ENCODE assay signal across 12 cellular contexts in the genomic region with DNA sequence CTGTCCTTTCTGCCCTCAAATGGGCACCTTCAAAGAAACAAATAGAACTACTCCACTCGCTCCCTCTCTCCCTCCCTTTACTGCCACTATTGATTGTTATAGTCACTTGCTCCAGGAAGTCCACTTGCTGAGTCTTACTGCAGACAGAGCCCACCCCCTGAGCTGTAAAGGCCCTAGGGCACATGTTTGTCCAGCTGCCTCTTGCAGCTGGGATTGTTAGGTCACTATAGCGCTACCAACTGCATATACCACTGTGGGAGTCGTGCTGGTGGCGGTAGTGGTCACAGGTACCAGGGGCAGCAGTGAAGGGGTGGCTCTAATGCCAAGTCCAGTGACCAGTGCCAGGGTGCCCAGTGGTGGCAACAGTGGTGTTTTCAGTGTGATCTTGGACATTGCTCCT. TPM values are rescaled to one million over a fixed set of nuclear protein-coding genes. Genes with fewer than 3 reads are reported as not detected.
DNase-seq lines count a peak whose midpoint lies in the region; ATAC-seq and TF ChIP-seq lines count a peak whose summit lies in the region.
"Had no signal": no experiment of that assay in that cellular context is flagged by ENCODE, and none has a peak within 500 bp of the region (broad histone marks: within the 10 kb centered on the region; RNA-seq: fewer than 3 reads in every experiment).

No MANE protein-coding gene starts in this region.

- H3K56ac ChIP-seq in IMR-90 (ENCODE audit: extremely low read depth, insufficient read depth, low read length) = no peak overlapping the region

- H2AK5ac ChIP-seq in IMR-90 (ENCODE audit: low read depth, low read length) = 0 out of 2 replicates have a peak overlapping the region, but pooled peaks have one; percentile 9

- WGBS in IMR-90 (ENCODE audit: extremely low coverage in 2 of 2, insufficient read length in 1 of 2), 2 experiments = no CpG with 5 or more reads among the region's 4 CpGs

- peak overlapping the region; percentile 7 to 79 (median 61) for H3K27ac Mint-ChIP-seq in CD4-positive, alpha-beta memory T cell
- peak overlapping the region; percentile 72 for H3K27ac Mint-ChIP-seq in activated B cell treated with CpG ODN at 0.5 μM for 24 hours

- peaks cover 11 to 20% of the 10 kb centered on the region in 2 donors for H3K36me3 Mint-ChIP-seq in CD4-positive, alpha-beta memory T cell
- peaks cover 19% of the 10 kb centered on the region for H3K36me3 Mint-ChIP-seq in activated B cell treated with CpG ODN at 0.5 μM for 24 hours (ENCODE audit: low read depth)

- no peak overlapping the region for H3K9ac ChIP-seq in IMR-90 (ENCODE audit: low read depth, low read length)
- H3K9ac ChIP-seq: SK-N-SH had no signal

- no peak overlapping the region for H3K14ac ChIP-seq in IMR-90 (replicated peaks; ENCODE audit: low read depth, low read length)

- H3K23ac ChIP-seq in IMR-90 (ENCODE audit: low read depth, low read length) = no peak overlapping the region

- no peak overlapping the region for H4K8ac ChIP-seq in IMR-90 (ENCODE audit: low read depth in 2 of 2, low read length in 2 of 2)

- no peak overlapping the region for H3K4me2 ChIP-seq in IMR-90 (ENCODE audit: low read depth, low read length)
- H3K4me2 ChIP-seq: SK-N-SH had no signal

- no peak overlapping the region for H3K4ac ChIP-seq in IMR-90 (ENCODE audit: low read depth, low read length)

- H2AFZ ChIP-seq in IMR-90 (replicated peaks; ENCODE audit: low read length, poor library complexity) = no peak overlapping the region

- H3K9me3 ChIP-seq in CD4-positive, alpha-beta memory T cell (ENCODE audit: control insufficient read depth in 1 of 2, low read length in 2 of 2) = no peaks in the 10 kb centered on the region
- H3K9me3 ChIP-seq in IMR-90 (ENCODE audit: control insufficient read depth, insufficient read depth, low read length) (no peaks in the 10 kb centered on the region), mucosa of descending colon (no peaks in the 10 kb centered on the region)
- H3K9me3 ChIP-seq: ovary, SK-N-SH had no signal

- H2BK5ac ChIP-seq in IMR-90 (ENCODE audit: low read depth, low read length, poor library complexity, severe bottlenecking) = no peak overlapping the region

- TF ChIP-seq POLR2A in IMR-90 (IDR thresholded peaks at IDR 0.05; ENCODE audit: low read depth, low read length) = no peak

- no TSS peak for BruUV-seq in IMR-90 (replicated peaks; lab: Mats Ljungman, UMichigan)

- POLR2A ChIA-PET in CD4-positive, alpha-beta memory T cell (lab: Charles Lee; ENCODE audit: partially characterized antibody) = interaction anchor here (0.8 to 4.7 kb wide), 3 partner anchors 25 to 112 kb away, joined by 3 to 30 read pairs (median 3); partner anchors contain the start of gene CCDC134
- POLR2A ChIA-PET in IMR-90 (lab: Charles Lee; ENCODE audit: unreplicated experiment) (no interaction called here), activated B cell treated with CpG ODN at 0.5 μM for 24 hours (lab: Charles Lee) (interaction anchor here (0.6 to 11.0 kb wide), 5 partner anchors 97 to 876 kb away, joined by 3 to 221 read pairs (median 6); partner anchors contain the start of genes NFAM1 and TNFRSF13C)

- peaks cover 3% of the 10 kb centered on the region for H3K36me3 ChIP-seq in CD4-positive, alpha-beta memory T cell (ENCODE audit: insufficient read depth, low read length)
- H3K36me3 ChIP-seq in IMR-90 (ENCODE audit: control insufficient read depth, insufficient read depth, low read length) (no peaks in the 10 kb centered on the region), mucosa of descending colon (ENCODE audit: low read depth) (peaks cover 5% of the 10 kb centered on the region)
- H3K36me3 ChIP-seq: ovary had no signal

- H3K27me3 ChIP-seq in CD4-positive, alpha-beta memory T cell (ENCODE audit: insufficient read depth, low read length) = no peaks in the 10 kb centered on the region
- H3K27me3 ChIP-seq in IMR-90 (ENCODE audit: control insufficient read depth, insufficient read depth, low read length) = no peaks in the 10 kb centered on the region
- H3K27me3 ChIP-seq: ovary had no signal

- H3K4me1 ChIP-seq in CD4-positive, alpha-beta memory T cell (ENCODE audit: insufficient read depth, low read length) = peaks cover 7% of the 10 kb centered on the region
- H3K4me1 ChIP-seq in IMR-90 (ENCODE audit: control insufficient read depth, insufficient read depth, low read length) = peaks cover 18% of the 10 kb centered on the region
- H3K4me1 ChIP-seq in mucosa of descending colon (ENCODE audit: low read depth) = peaks cover 32% of the 10 kb centered on the region

- intact Hi-C loops in CD4-positive, alpha-beta memory T cell (cut with micrococcal nuclease) = no loop called here
- intact Hi-C loops in IMR-90 (cut with micrococcal nuclease) = no loop called here
- intact Hi-C loops in activated B cell treated with CpG ODN at 0.5 μM for 24 hours (cut with micrococcal nuclease) = no loop called here
- intact Hi-C loops in mucosa of descending colon (cut with DNase I, micrococcal nuclease) = no loop called here

- in situ Hi-C loops in IMR-90 (cut with MboI; ENCODE audit: low sequenced_read_pairs) = no loop called here

- H3K4me3 Mint-ChIP-seq in CD4-positive, alpha-beta memory T cell = peak overlapping the region in 1 of 8 donors; percentile 67
- H3K4me3 Mint-ChIP-seq in activated B cell treated with CpG ODN at 0.5 μM for 24 hours = no peak overlapping the region

- peaks cover 0 to 9% of the 10 kb centered on the region in 2 experiments; a peak in 1 of 4 replicates for H3K79me1 ChIP-seq in IMR-90 (ENCODE audit: low read depth in 1 of 2, low read length in 2 of 2)

- H3K9me1 ChIP-seq in IMR-90 (ENCODE audit: insufficient read depth, low read length) = no peaks in the 10 kb centered on the region; the same call in 1 of the 2 replicates

- CTCF ChIA-PET in CD4-positive, alpha-beta memory T cell (lab: Charles Lee; ENCODE audit: partially characterized antibody) = interaction anchor here (1.2 to 4.7 kb wide), 5 partner anchors 41 to 131 kb away, joined by 3 to 30 read pairs (median 3); no protein-coding TSS in a partner anchor
- CTCF ChIA-PET in IMR-90 (lab: Yijun Ruan, JAX) (no interaction called here), activated B cell treated with CpG ODN at 0.5 μM for 24 hours (lab: Charles Lee) (interaction anchor here (1.0 to 4.8 kb wide), 3 partner anchors 98 to 131 kb away, joined by 4 to 32 read pairs (median 4); partner anchors contain the start of gene TNFRSF13C)

- no peak for TF ChIP-seq RAD21 in IMR-90 (IDR thresholded peaks at IDR 0.05; ENCODE audit: low read length)

- no peak overlapping the region for H2BK20ac ChIP-seq in IMR-90 (ENCODE audit: low read depth, low read length)

- no peak overlapping the region for H3K4me3 ChIP-seq in CD4-positive, alpha-beta memory T cell (ENCODE audit: low read length in 2 of 2)
- H3K4me3 ChIP-seq in IMR-90 (ENCODE audit: insufficient read depth, low read depth, low read length) = no peak overlapping the region
- H3K4me3 ChIP-seq in mucosa of descending colon = no peak overlapping the region
- H3K4me3 ChIP-seq: ovary had no signal

- H2AK9ac ChIP-seq in IMR-90 (replicated peaks; ENCODE audit: low read depth, low read length, poor library complexity) = no peak overlapping the region

- no peaks in the 10 kb centered on the region for H3K9me3 Mint-ChIP-seq in CD4-positive, alpha-beta memory T cell
- no peaks in the 10 kb centered on the region for H3K9me3 Mint-ChIP-seq in activated B cell treated with CpG ODN at 0.5 μM for 24 hours

- DNase-seq in CD4-positive, alpha-beta memory T cell = no peak
- DNase-seq in IMR-90 (no peak), activated B cell treated with CpG ODN at 0.5 μM for 24 hours (no peak), mucosa of descending colon (peak in 1 of 3 donors; percentile 58), activated gamma-delta T cell treated with Interleukin-2 at 50 U/mL for 16 hours (no peak)
- DNase-seq: erythroblast; ovary; SK-N-SH; stimulated activated CD4-positive, alpha-beta T cell treated with anti-CD3 and anti-CD28 coated beads, Interleukin-2, amount 100 ng/mL, for 24 hours had no signal

- H4K91ac ChIP-seq in IMR-90 (ENCODE audit: insufficient read depth, low read depth, low read length) = no peak overlapping the region

- peaks cover 3 to 24% (median 7%) of the 10 kb centered on the region in 4 donors for H3K4me1 Mint-ChIP-seq in CD4-positive, alpha-beta memory T cell
- peaks cover 36% of the 10 kb centered on the region for H3K4me1 Mint-ChIP-seq in activated B cell treated with CpG ODN at 0.5 μM for 24 hours

- no peak for ATAC-seq in IMR-90 (ENCODE audit: low read depth)
- no peak for ATAC-seq in activated B cell treated with CpG ODN at 0.5 μM for 24 hours (ENCODE audit: low read depth)
- peak; percentile 6 for ATAC-seq in mucosa of descending colon
- ATAC-seq in HG02763 (IDR thresholded peaks at IDR 0.05; ENCODE audit: unreplicated experiment) = no peak
- ATAC-seq in GM21360 (IDR thresholded peaks at IDR 0.05; ENCODE audit: unreplicated experiment) = no peak
- ATAC-seq in HG02973 (IDR thresholded peaks at IDR 0.05; ENCODE audit: unreplicated experiment) = no peak

- H3K18ac ChIP-seq in IMR-90 (ENCODE audit: low read depth, low read length) = no peak overlapping the region

- H3K27me3 Mint-ChIP-seq in CD4-positive, alpha-beta memory T cell = no peaks in the 10 kb centered on the region
- no peaks in the 10 kb centered on the region for H3K27me3 Mint-ChIP-seq in activated B cell treated with CpG ODN at 0.5 μM for 24 hours

- no peak overlapping the region for H2BK120ac ChIP-seq in IMR-90 (ENCODE audit: low read depth, low read length)

- H3K27ac ChIP-seq in CD4-positive, alpha-beta memory T cell (ENCODE audit: low read depth, low read length) = no peak overlapping the region
- H3K27ac ChIP-seq in IMR-90 (ENCODE audit: insufficient read depth, low read length) = no peak overlapping the region
- H3K27ac ChIP-seq: ovary had no signal

- no peak overlapping the region for H4K5ac ChIP-seq in IMR-90 (ENCODE audit: low read depth, low read length)

- dilution Hi-C loops in IMR-90 (cut with HindIII; ENCODE audit: low sequenced_read_pairs, unreplicated experiment) = no loop called here

- TF ChIP-seq CTCF in IMR-90 (conservative IDR thresholded peaks at IDR 0.05; ENCODE audit: low read depth, low read length) = no peak
- TF ChIP-seq CTCF in activated B cell treated with CpG ODN at 0.5 μM for 24 hours (IDR thresholded peaks at IDR 0.05) = no peak
- no peak for TF ChIP-seq CTCF in mucosa of descending colon (IDR thresholded peaks at IDR 0.05)

- no peak overlapping the region for H2BK15ac ChIP-seq in IMR-90 (ENCODE audit: low read depth, low read length)

- H4K20me1 ChIP-seq in IMR-90 (ENCODE audit: insufficient read depth, low read length) = no peaks in the 10 kb centered on the region

RNA-seq across cellular contexts. Expression of gene SREBF2, which starts 4.4 kb away (rescaled TPM):
- 100 to 1,000 TPM; 109 to 112 TPM for total RNA-seq in CD4-positive, alpha-beta memory T cell
- 10 to 100 TPM; 14.5 to 23.6 TPM for polyA plus RNA-seq in CD4-positive, alpha-beta memory T cell
- total RNA-seq in IMR-90 (2012; rRNA removed) (8.1 and 9.2 TPM in 2 replicates), activated B cell treated with CpG ODN at 0.5 μM for 24 hours (253 and 307 TPM in 2 replicates), mucosa of descending colon (100 to 1,000 TPM; 139 to 254 (median 169) TPM)
- 47.4 and 50.1 TPM in 2 replicates for polyA plus RNA-seq in IMR-90 (2012; rRNA removed)
- 40.1 and 52.1 TPM in 2 replicates for polyA plus RNA-seq in IMR-90 (2012; cell fraction: cytosol; rRNA removed)
- polyA plus RNA-seq in IMR-90 (2012; cell fraction: nucleus; rRNA removed; ENCODE audit: low replicate concordance) = 62.2 and 101 TPM in 2 replicates

RNA-seq across cellular contexts. Expression of gene CCDC134, which starts 28.0 kb away (rescaled TPM):
- 10 to 100 TPM; 23.2 to 27.8 TPM for total RNA-seq in CD4-positive, alpha-beta memory T cell
- polyA plus RNA-seq in CD4-positive, alpha-beta memory T cell = 1 to 10 TPM; 1.2 to 2.7 TPM
- total RNA-seq in IMR-90 (2012; rRNA removed) (6.1 and 7.0 TPM in 2 replicates), activated B cell treated with CpG ODN at 0.5 μM for 24 hours (9.2 and 13.2 TPM in 2 replicates), mucosa of descending colon (10 to 100 TPM in 2 of 3 donors, 1 to 10 TPM in 1; 9.2 to 11.6 (median 10.0) TPM)
- 5.1 and 7.5 TPM in 2 replicates for polyA plus RNA-seq in IMR-90 (2012; rRNA removed)
- polyA plus RNA-seq in IMR-90 (2012; cell fraction: cytosol; rRNA removed) = 3.3 and 5.2 TPM in 2 replicates
- 2.0 and 2.3 TPM in 2 replicates for polyA plus RNA-seq in IMR-90 (2012; cell fraction: nucleus; rRNA removed; ENCODE audit: low replicate concordance)

Comparison
In these comparisons a context has a peak if more than half of its experiments do, and no peak if none do; other contexts are left out.
1. RNA of gene SREBF2, which starts 4.4 kb away (total RNA-seq): 253 to 307 TPM in activated B cell treated with CpG ODN at 0.5 μM for 24 hours, 139 to 254 TPM in mucosa of descending colon and 109 to 112 TPM in CD4-positive, alpha-beta memory T cell; 8.1 to 9.2 TPM in IMR-90; every median in the first group is over 10 times any median in the second.